ENCODE assay signal across 33 cellular contexts in the genomic region with DNA sequence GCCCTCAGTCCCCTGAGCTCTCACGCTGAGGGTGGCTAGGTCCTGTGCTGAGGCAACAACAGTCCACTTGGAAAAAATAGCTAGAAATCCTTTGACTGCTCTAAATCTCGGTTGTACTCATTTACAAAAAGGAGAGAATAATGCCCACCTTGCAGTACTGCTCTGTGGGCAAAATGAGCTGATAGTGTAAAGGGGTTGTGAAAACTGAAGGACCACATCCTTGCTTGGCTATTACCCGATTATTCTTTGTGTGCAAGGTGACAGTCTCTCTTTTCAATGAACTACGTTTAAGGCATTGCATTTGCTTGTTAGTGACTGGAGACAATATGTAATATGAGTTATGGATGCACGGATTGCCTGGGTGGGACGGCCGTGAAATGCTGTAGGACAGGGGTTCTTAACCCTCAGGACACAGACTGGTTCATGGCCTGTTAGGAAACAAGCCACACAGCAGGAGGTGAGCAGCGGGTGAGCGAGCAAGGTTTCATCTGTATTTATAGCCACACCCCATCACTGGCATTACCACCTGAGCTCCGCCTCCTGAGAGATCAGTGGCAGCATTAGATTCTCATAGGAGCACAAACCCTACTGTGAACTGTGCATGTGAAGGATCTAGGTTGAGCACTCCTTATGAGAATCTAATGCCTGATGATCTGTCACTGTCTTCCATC. TPM values are rescaled to one million over a fixed set of nuclear protein-coding genes. Genes with fewer than 3 reads are reported as not detected.
"Had no signal": no experiment of that assay in that cellular context is flagged by ENCODE, and none has a peak within 500 bp of the region (broad histone marks: within the 10 kb centered on the region; RNA-seq: fewer than 3 reads in every experiment).

No MANE protein-coding gene starts in this region.

- H3K4me3 Mint-ChIP-seq: activated CD4-positive, alpha-beta memory T cell treated with anti-CD3 and anti-CD28 coated beads, Interleukin-2, amount 10 ng/mL, durations not matched to agents 7 days and 5 days; activated CD4-positive, alpha-beta T cell treated with anti-CD3 and anti-CD28 coated beads, Interleukin-2, amount 10 ng/mL, durations not matched to agents 7 days and 5 days; activated naive CD4-positive, alpha-beta T cell treated with anti-CD3 and anti-CD28 coated beads, Interleukin-2, amount 10 ng/mL, durations not matched to agents 7 days and 5 days; activated naive CD8-positive, alpha-beta T cell treated with anti-CD3 and anti-CD28 coated beads, Interleukin-2, amount 10 ng/mL, durations not matched to agents 7 days and 5 days; activated T-cell treated with anti-CD3 and anti-CD28 coated beads, Interleukin-2, amount 50 U/mL, for 24 hours; activated T-cell treated with anti-CD3 and anti-CD28 coated beads, Interleukin-2, amount 50 U/mL, for 72 hours; brain; T-cell; T-helper 1 cell treated with Interleukin-12 subunit alpha and Interleukin-12 subunit beta and Interleukin-4 antibody, amounts not matched to agents 30 μg/mL and 1 μg/mL, for 36 hours; T-helper 2 cell treated with Interferon-gamma antibody and Interleukin-4, amounts not matched to agents 5 μg/mL and 100 μg/mL, for 36 hours had no signal

- H3K27ac Mint-ChIP-seq: activated CD4-positive, alpha-beta memory T cell treated with anti-CD3 and anti-CD28 coated beads, Interleukin-2, amount 10 ng/mL, durations not matched to agents 7 days and 5 days; activated CD4-positive, alpha-beta T cell treated with anti-CD3 and anti-CD28 coated beads, Interleukin-2, amount 10 ng/mL, durations not matched to agents 7 days and 5 days; activated naive CD4-positive, alpha-beta T cell treated with anti-CD3 and anti-CD28 coated beads, Interleukin-2, amount 10 ng/mL, durations not matched to agents 7 days and 5 days; activated naive CD4-positive, alpha-beta T cell treated with anti-CD3 and anti-CD28 coated beads, Interleukin-2, amount 50 U/mL, for 72 hours; activated naive CD8-positive, alpha-beta T cell treated with anti-CD3 and anti-CD28 coated beads, Interleukin-2, amount 10 ng/mL, durations not matched to agents 7 days and 5 days; activated T-cell treated with anti-CD3 and anti-CD28 coated beads, Interleukin-2, amount 50 U/mL, for 24 hours; activated T-cell treated with anti-CD3 and anti-CD28 coated beads, Interleukin-2, amount 50 U/mL, for 72 hours; brain; T-helper 1 cell treated with Interleukin-12 subunit alpha and Interleukin-12 subunit beta and Interleukin-4 antibody, amounts not matched to agents 30 μg/mL and 1 μg/mL, for 36 hours had no signal

- H3K4me1 ChIP-seq: ascending aorta, breast epithelium, gastroesophageal sphincter had no signal

- ATAC-seq: activated naive CD4-positive, alpha-beta T cell treated with anti-CD3 and anti-CD28 coated beads, Interleukin-2, amount 50 U/mL, for 72 hours; activated T-cell treated with anti-CD3 and anti-CD28 coated beads, Interleukin-2, amount 50 U/mL, for 72 hours; gastroesophageal sphincter; T-cell had no signal

- DNase-seq: activated CD4-positive, alpha-beta memory T cell treated with anti-CD3 and anti-CD28 coated beads, Interleukin-2, amount 10 ng/mL, durations not matched to agents 7 days and 5 days; activated CD4-positive, alpha-beta T cell treated with anti-CD3 and anti-CD28 coated beads for 4 hours; activated CD4-positive, alpha-beta T cell treated with anti-CD3 and anti-CD28 coated beads, Interleukin-2, amount 10 ng/mL, durations not matched to agents 7 days and 5 days; activated CD4-positive, alpha-beta T cell treated with anti-CD3 and anti-CD28 coated beads, Interleukin-2, amount 50 U/mL, for 4 hours; activated CD4-positive, CD25-positive, alpha-beta regulatory T cell; activated CD4-positive, CD25-positive, alpha-beta regulatory T cell treated with anti-CD3 and anti-CD28 coated beads, Interleukin-2, amount 50 U/mL, for 72 hours; activated CD8-positive, alpha-beta memory T cell treated with anti-CD3 and anti-CD28 coated beads, Interleukin-2, amount 50 U/mL, for 48 hours; activated gamma-delta T cell; activated naive CD4-positive, alpha-beta T cell; activated naive CD4-positive, alpha-beta T cell treated with anti-CD3 and anti-CD28 coated beads, Interleukin-2, amount 10 ng/mL, durations not matched to agents 7 days and 5 days; activated naive CD8-positive, alpha-beta T cell treated with anti-CD3 and anti-CD28 coated beads, Interleukin-2, amount 10 ng/mL, durations not matched to agents 7 days and 5 days; activated T-cell treated with anti-CD3 and anti-CD28 coated beads for 4 hours; activated T-cell treated with anti-CD3 and anti-CD28 coated beads, Interleukin-2, amount 50 U/mL, for 24 hours; activated T-cell treated with anti-CD3 and anti-CD28 coated beads, Interleukin-2, amount 50 U/mL, for 72 hours; central memory CD4-positive, alpha-beta T cell; cortex of kidney; dermis blood vessel endothelial cell; effector CD4-positive, alpha-beta T cell; esophagus squamous epithelium; foreskin melanocyte; head of caudate nucleus; T-cell; T1000 had no signal

- H3K27ac ChIP-seq: ascending aorta, breast epithelium, cardiac muscle cell, epithelial cell of prostate, esophagus squamous epithelium, gastroesophageal sphincter had no signal

- H3K36me3 ChIP-seq: ascending aorta, breast epithelium, cardiac muscle cell, esophagus squamous epithelium, gastroesophageal sphincter had no signal

- H3K27me3 Mint-ChIP-seq: activated CD4-positive, alpha-beta memory T cell treated with anti-CD3 and anti-CD28 coated beads, Interleukin-2, amount 10 ng/mL, durations not matched to agents 7 days and 5 days; activated CD4-positive, alpha-beta T cell treated with anti-CD3 and anti-CD28 coated beads, Interleukin-2, amount 10 ng/mL, durations not matched to agents 7 days and 5 days; activated naive CD4-positive, alpha-beta T cell treated with anti-CD3 and anti-CD28 coated beads, Interleukin-2, amount 10 ng/mL, durations not matched to agents 7 days and 5 days; activated naive CD8-positive, alpha-beta T cell treated with anti-CD3 and anti-CD28 coated beads, Interleukin-2, amount 10 ng/mL, durations not matched to agents 7 days and 5 days; activated T-cell treated with anti-CD3 and anti-CD28 coated beads, Interleukin-2, amount 50 U/mL, for 24 hours; T-cell had no signal

- H3K4me3 ChIP-seq: ascending aorta, breast epithelium, cardiac muscle cell, esophagus squamous epithelium, gastroesophageal sphincter had no signal

- H3K27me3 ChIP-seq: ascending aorta, breast epithelium, cardiac muscle cell, esophagus squamous epithelium, gastroesophageal sphincter had no signal

- H3K9me3 Mint-ChIP-seq: activated T-cell treated with anti-CD3 and anti-CD28 coated beads, Interleukin-2, amount 50 U/mL, for 24 hours; activated T-cell treated with anti-CD3 and anti-CD28 coated beads, Interleukin-2, amount 50 U/mL, for 72 hours; T-cell; T-helper 1 cell treated with Interleukin-12 subunit alpha and Interleukin-12 subunit beta and Interleukin-4 antibody, amounts not matched to agents 30 μg/mL and 1 μg/mL, for 36 hours; T-helper 2 cell treated with Interferon-gamma antibody and Interleukin-4, amounts not matched to agents 5 μg/mL and 100 μg/mL, for 36 hours had no signal

- H3K9me3 ChIP-seq: ascending aorta, breast epithelium, esophagus squamous epithelium, gastroesophageal sphincter had no signal

- H3K4me1 Mint-ChIP-seq: brain had no signal

RNA-seq across cellular contexts. Expression of gene SAMD3, which starts 14.6 kb away (rescaled TPM):
- total RNA-seq: ascending aorta, cardiac muscle cell, dermis blood vessel endothelial cell, endothelial cell of umbilical vein had no signal
- polyA plus RNA-seq: cardiac muscle cell, endothelial cell of umbilical vein had no signal
